ENCODE assay signal across 21 cellular contexts in the genomic region with DNA sequence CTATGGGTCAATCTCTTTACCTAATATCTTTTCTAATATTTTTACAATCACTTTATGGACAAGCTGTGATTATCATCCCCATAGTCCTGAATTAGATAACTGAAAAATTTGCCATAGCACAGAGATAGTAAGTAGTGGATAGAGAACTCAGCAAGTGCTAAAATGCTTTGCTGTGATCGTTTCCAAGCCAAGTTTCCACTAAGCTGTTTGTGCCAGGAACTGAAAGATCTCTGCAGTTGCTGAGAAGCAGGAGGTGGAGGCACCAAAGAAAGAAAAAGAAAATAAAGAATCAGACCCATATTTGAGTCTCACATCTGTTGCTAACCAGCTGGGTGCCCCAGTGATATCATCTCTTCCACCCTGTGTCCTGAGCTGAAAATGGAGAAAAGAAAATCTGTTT.
A peak's percentile ranks its signal among the peaks of the same experiment; 100 is the strongest.
DNase-seq lines count a peak whose midpoint lies in the region; ATAC-seq and TF ChIP-seq lines count a peak whose summit lies in the region.
"Had no signal": no experiment of that assay in that cellular context is flagged by ENCODE, and none has a peak within 500 bp of the region (broad histone marks: within the 10 kb centered on the region; RNA-seq: fewer than 3 reads in every experiment).

No MANE protein-coding gene starts in this region.

- peak; percentile 89 for ATAC-seq in Right ventricle myocardium superior (ENCODE audit: poor library complexity)
- ATAC-seq: GM23338 had no signal

- no peak for TF ChIP-seq POLR2A in erythroblast (IDR thresholded peaks at IDR 0.05; ENCODE audit: low read length)

- DNase-seq in Right ventricle myocardium superior, result no peak
- DNase-seq in cardiac septum (ENCODE audit: low spot score), result no peak
- peak; percentile 2 for DNase-seq in fibroblast of the conjunctiva (ENCODE audit: low read depth)
- DNase-seq in myocyte (ENCODE audit: low read depth), result peak; percentile 36
- DNase-seq in HUDEP-2 (lab: John Stamatoyannopoulos, UW; ENCODE audit: unreplicated experiment in 76 of 76), result no peak
- no peak for DNase-seq in erythroblast (lab: John Stamatoyannopoulos, UW)
- DNase-seq in NCI-H510A (lab: John Stamatoyannopoulos, UW), result no peak
- DNase-seq in NCI-H82 treated with DMSO at 0.1 percent for 48 hours (lab: John Stamatoyannopoulos, UW; ENCODE audit: unreplicated experiment), result no peak
- DNase-seq: AML-193; CD8-positive, alpha-beta memory T cell; DMS53; GDM1; KG1; NCI-H1105; NCI-H146; NCI-H2029; NCI-H226; NCI-H524; OCI-M1; SHP77 treated with DMSO at 0.1 percent for 48 hours had no signal

- intact Hi-C loops in Right ventricle myocardium superior (cut with DNase I), result no loop called here
- intact Hi-C loops in cardiac septum (cut with DNase I), result no loop called here

Comparison
In these comparisons a context has a peak if more than half of its experiments do, and no peak if none do; other contexts are left out.
1. DNase-seq: peak in fibroblast of the conjunctiva (single experiment) and myocyte (single experiment); none in Right ventricle myocardium superior (single experiment), cardiac septum (single experiment), HUDEP-2 (0 of 76), erythroblast (0 of 2), NCI-H510A (single experiment) and NCI-H82 treated with DMSO at 0.1 percent for 48 hours (single experiment).